14 cellular contexts compared by ENCODE assay signal in genomic region chr6:129647044-129647443, GRCh38.
DNase-seq lines count a peak whose midpoint lies in the region; ATAC-seq and TF ChIP-seq lines count a peak whose summit lies in the region.
"Had no signal": no experiment of that assay in that cellular context is flagged by ENCODE, and none has a peak within 500 bp of the region (broad histone marks: within the 10 kb centered on the region; RNA-seq: fewer than 3 reads in every experiment).

No MANE protein-coding gene starts in this region.

- CTCF ChIA-PET in Calu3 (lab: Charles Lee) = no interaction called here

- H3K4me1 Mint-ChIP-seq in Calu3 (ENCODE audit: low read depth, unreplicated experiment) (peaks cover 75% of the 10 kb centered on the region), brain (peaks cover 49% of the 10 kb centered on the region)

- H3K4me3 Mint-ChIP-seq in Calu3 (ENCODE audit: low read depth, unreplicated experiment) (peak overlapping the region; percentile 25), brain (peak overlapping the region in 2 of 5 experiments; percentile 7 to 23)

- H3K27ac Mint-ChIP-seq in Calu3 (ENCODE audit: unreplicated experiment) = peak overlapping the region; percentile 91
- peak overlapping the region in 3 of 5 experiments; percentile 49 to 78 (median 68) for H3K27ac Mint-ChIP-seq in brain

- no peaks in the 10 kb centered on the region for H3K27me3 Mint-ChIP-seq in Calu3 (ENCODE audit: unreplicated experiment)
- no peaks in the 10 kb centered on the region for H3K27me3 Mint-ChIP-seq in brain

- no TSS peak for BruUV-seq in Calu3 (replicated peaks; lab: Mats Ljungman, UMichigan)

- peaks cover 50% of the 10 kb centered on the region for H3K36me3 Mint-ChIP-seq in Calu3 (ENCODE audit: insufficient read depth, unreplicated experiment)
- H3K36me3 Mint-ChIP-seq in brain = no peaks in the 10 kb centered on the region

- intact Hi-C loops in Calu3 (cut with micrococcal nuclease; ENCODE audit: unreplicated experiment) = no loop called here
- intact Hi-C loops in posterior cingulate gyrus (cut with DNase I) = no loop called here

- TF ChIP-seq CTCF in Calu3 (IDR thresholded peaks at IDR 0.05; ENCODE audit: unreplicated experiment) (no peak), brain (conservative IDR thresholded peaks at IDR 0.05) (no peak)

- ATAC-seq in GM21390 (IDR thresholded peaks at IDR 0.05; ENCODE audit: unreplicated experiment) = peak; percentile 30
- ATAC-seq in HG03060 (IDR thresholded peaks at IDR 0.05; ENCODE audit: low read depth, unreplicated experiment) = peak; percentile 17

- DNase-seq in Calu3 (no peak), posterior cingulate gyrus (no peak), NCI-H187 treated with DMSO at 0.1 percent for 48 hours (lab: John Stamatoyannopoulos, UW) (no peak), NCI-H2029 treated with DMSO at 0.1 percent for 48 hours (lab: John Stamatoyannopoulos, UW) (no peak), NCI-H187 (lab: John Stamatoyannopoulos, UW) (no peak)
- DNase-seq: AML-193; aorta; mesendoderm; NCI-H146; SHP77; stimulated activated naive CD4-positive, alpha-beta T cell had no signal

- H3K9me3 Mint-ChIP-seq in Calu3 (ENCODE audit: low read depth, unreplicated experiment) = no peaks in the 10 kb centered on the region
- no peaks in the 10 kb centered on the region for H3K9me3 Mint-ChIP-seq in brain
